ENCODE assay signal across 8 cellular contexts in genomic region chr9:129887210-129888084, GRCh38. TPM values are rescaled to one million over a fixed set of nuclear protein-coding genes. Genes with fewer than 3 reads are reported as not detected.
DNase-seq lines count a peak whose midpoint lies in the region; ATAC-seq and TF ChIP-seq lines count a peak whose summit lies in the region.

No MANE protein-coding gene starts in this region.

- CTCF ChIA-PET in HEK293T (lab: Yijun Ruan, JAX): interaction anchor here (0.7 kb wide), 1 partner anchor 139 kb away, joined by 3 read pairs; no protein-coding TSS in a partner anchor

- no peaks in the 10 kb centered on the region for H3K27me3 ChIP-seq in brain microvascular endothelial cell (replicated peaks)

- TF ChIP-seq CTCF in GM12875 (IDR thresholded peaks at IDR 0.05; ENCODE audit: borderline replicate concordance, insufficient read depth, low read depth, low read length) (0 out of 2 replicates have a peak, but pooled peaks have one; percentile 1), brain microvascular endothelial cell (IDR thresholded peaks at IDR 0.05; ENCODE audit: low read depth, low read length, missing control alignments) (peak; percentile 66)

- DNase-seq in SW480 (ENCODE audit: low spot score): peak; percentile 81
- DNase-seq in brain microvascular endothelial cell: peak; percentile 73
- peak; percentile 81 for DNase-seq in natural killer cell treated with Interleukin-12 subunit alpha and Interleukin-12 subunit beta and Interleukin-15 and Interleukin-18, amount 100 ng/mL, for 72 hours (ENCODE audit: low spot score)
- DNase-seq in NCI-H187 treated with DMSO at 0.1 percent for 48 hours (lab: John Stamatoyannopoulos, UW): no peak
- no peak for DNase-seq in NCI-H82 treated with DMSO at 0.1 percent for 48 hours (lab: John Stamatoyannopoulos, UW; ENCODE audit: unreplicated experiment)
- no peak for DNase-seq in NCI-H146 (lab: John Stamatoyannopoulos, UW)
- DNase-seq in HEK293T (ENCODE audit: extremely low spot score): no peak

- peaks cover 5% of the 10 kb centered on the region for H3K36me3 ChIP-seq in brain microvascular endothelial cell (replicated peaks)

- H3K4me3 ChIP-seq in GM12875 (ENCODE audit: low read depth, low read length) (peak overlapping the region; percentile 43), brain microvascular endothelial cell (ENCODE audit: low read depth, low read length) (no peak overlapping the region)

- H3K36me3 Mint-ChIP-seq in natural killer cell treated with Interleukin-12 subunit alpha and Interleukin-12 subunit beta and Interleukin-15 and Interleukin-18, amount 100 ng/mL, for 72 hours: no peaks in the 10 kb centered on the region

- peak overlapping the region; percentile 57 for H3K27ac ChIP-seq in brain microvascular endothelial cell

- peaks cover 78 to 83% of the 10 kb centered on the region in 2 donors for H3K4me1 Mint-ChIP-seq in natural killer cell treated with Interleukin-12 subunit alpha and Interleukin-12 subunit beta and Interleukin-15 and Interleukin-18, amount 100 ng/mL, for 72 hours (ENCODE audit: low read depth in 2 of 2)

- H3K9me3 Mint-ChIP-seq in natural killer cell treated with Interleukin-12 subunit alpha and Interleukin-12 subunit beta and Interleukin-15 and Interleukin-18, amount 100 ng/mL, for 72 hours: no peaks in the 10 kb centered on the region

- peak; percentile 10 to 44 for ATAC-seq in natural killer cell treated with Interleukin-12 subunit alpha and Interleukin-12 subunit beta and Interleukin-15 and Interleukin-18, amount 100 ng/mL, for 72 hours

- in situ Hi-C loops in brain microvascular endothelial cell (cut with HindIII; ENCODE audit: low pct_ligation_motif_present, low sequenced_read_pairs): no loop called here

- POLR2A ChIA-PET in HEK293T (lab: Yijun Ruan, JAX): interaction anchor here (0.9 to 1.3 kb wide), 2 partner anchors 155 to 166 kb away, joined by 4 read pairs; partner anchors contain the start of genes FNBP1 and GPR107

- H3K27me3 Mint-ChIP-seq in natural killer cell treated with Interleukin-12 subunit alpha and Interleukin-12 subunit beta and Interleukin-15 and Interleukin-18, amount 100 ng/mL, for 72 hours: no peaks in the 10 kb centered on the region

- peak overlapping the region; percentile 84 for H3K4me3 Mint-ChIP-seq in natural killer cell treated with Interleukin-12 subunit alpha and Interleukin-12 subunit beta and Interleukin-15 and Interleukin-18, amount 100 ng/mL, for 72 hours

- peak overlapping the region; percentile 97 to 98 for H3K27ac Mint-ChIP-seq in natural killer cell treated with Interleukin-12 subunit alpha and Interleukin-12 subunit beta and Interleukin-15 and Interleukin-18, amount 100 ng/mL, for 72 hours

TF ChIP-seq in HEK293T, 16 proteins besides CTCF, POLR2A, EP300 and RAD21:
- TF ChIP-seq SUZ12 (IDR thresholded peaks at IDR 0.05) (no peak), ZNF384 (IDR thresholded peaks at IDR 0.05) (no peak), BHLHE40 (IDR thresholded peaks at IDR 0.05; ENCODE audit: borderline replicate concordance) (no peak), FOXM1 (IDR thresholded peaks at IDR 0.05; ENCODE audit: borderline replicate concordance) (no peak), ARNT (IDR thresholded peaks at IDR 0.05) (no peak), PKNOX1 (IDR thresholded peaks at IDR 0.05) (no peak), SP1 (IDR thresholded peaks at IDR 0.05) (no peak), TARDBP (IDR thresholded peaks at IDR 0.05) (no peak), NFRKB (IDR thresholded peaks at IDR 0.05) (no peak), L3MBTL2 (conservative IDR thresholded peaks at IDR 0.05) (no peak), LEF1 (IDR thresholded peaks at IDR 0.05; ENCODE audit: borderline replicate concordance) (no peak)

RNA-seq across cellular contexts. Expression of gene USP20, which starts 52.2 kb away (rescaled TPM):
- total RNA-seq in natural killer cell treated with Interleukin-12 subunit alpha and Interleukin-12 subunit beta and Interleukin-15 and Interleukin-18, amount 100 ng/mL, for 72 hours: 10 to 100 TPM; 34.7 to 44.3 TPM

RNA-seq across cellular contexts. Expression of gene C9orf78, which starts 52.4 kb away (rescaled TPM):
- 10 to 100 TPM; 39.8 to 65.3 TPM for total RNA-seq in natural killer cell treated with Interleukin-12 subunit alpha and Interleukin-12 subunit beta and Interleukin-15 and Interleukin-18, amount 100 ng/mL, for 72 hours

Comparison
In these comparisons a context has a peak if more than half of its experiments do, and no peak if none do; other contexts are left out.
1. DNase-seq: peak in SW480 (single experiment), brain microvascular endothelial cell (single experiment) and natural killer cell treated with Interleukin-12 subunit alpha and Interleukin-12 subunit beta and Interleukin-15 and Interleukin-18, amount 100 ng/mL, for 72 hours (single experiment); none in NCI-H187 treated with DMSO at 0.1 percent for 48 hours (single experiment), NCI-H82 treated with DMSO at 0.1 percent for 48 hours (single experiment), NCI-H146 (single experiment) and HEK293T (single experiment).